16 cellular contexts compared by ENCODE assay signal in the genomic region with DNA sequence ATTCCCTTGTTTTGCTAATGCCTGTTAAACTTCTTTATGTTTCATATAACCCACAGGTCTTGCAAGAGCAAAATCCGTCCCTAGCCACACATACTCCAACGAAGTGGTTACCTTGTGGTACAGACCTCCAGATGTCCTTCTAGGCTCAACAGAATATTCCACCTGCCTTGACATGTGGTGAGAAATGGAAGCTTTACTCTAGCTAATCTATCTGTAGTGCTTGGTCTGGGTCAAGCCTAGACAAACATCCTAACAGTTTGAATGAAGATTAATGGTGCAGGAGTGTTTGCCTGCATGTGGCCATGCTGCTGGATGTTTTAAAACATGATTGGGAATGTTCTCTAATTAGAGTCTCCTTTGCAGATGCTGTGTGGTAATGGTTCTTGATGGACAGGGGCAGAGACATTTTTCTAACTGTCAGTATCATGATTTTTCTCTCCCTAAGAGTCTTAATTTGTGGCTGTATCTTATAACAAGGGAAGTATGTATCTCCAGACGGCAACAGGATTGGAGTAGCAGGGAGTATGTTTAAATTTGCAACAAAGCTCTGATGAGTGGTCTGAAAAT.
A peak's percentile ranks its signal among the peaks of the same experiment; 100 is the strongest.
DNase-seq lines count a peak whose midpoint lies in the region; ATAC-seq and TF ChIP-seq lines count a peak whose summit lies in the region.
"Had no signal": no experiment of that assay in that cellular context is flagged by ENCODE, and none has a peak within 500 bp of the region (broad histone marks: within the 10 kb centered on the region; RNA-seq: fewer than 3 reads in every experiment).

No MANE protein-coding gene starts in this region.

- no peaks in the 10 kb centered on the region for H3K9me3 ChIP-seq in testis

- H3K36me3 ChIP-seq in testis (ENCODE audit: low read depth, missing control alignments) = no peaks in the 10 kb centered on the region

- no peak overlapping the region for H3K27ac ChIP-seq in testis
- H3K27ac ChIP-seq: parathyroid adenoma had no signal

- peaks cover 5% of the 10 kb centered on the region for H3K9me3 Mint-ChIP-seq in glutamatergic neuron (ENCODE audit: unreplicated experiment)
- H3K9me3 Mint-ChIP-seq: T-helper 1 cell treated with Interleukin-12 subunit alpha and Interleukin-12 subunit beta and Interleukin-4 antibody, amounts not matched to agents 30 μg/mL and 1 μg/mL, for 36 hours had no signal

- H3K27me3 ChIP-seq in testis = no peaks in the 10 kb centered on the region

- H3K36me3 Mint-ChIP-seq in glutamatergic neuron (ENCODE audit: unreplicated experiment) = peaks cover 4% of the 10 kb centered on the region
- H3K36me3 Mint-ChIP-seq: activated naive CD4-positive, alpha-beta T cell treated with anti-CD3 and anti-CD28 coated beads, Interleukin-2, amount 50 U/mL, for 24 hours had no signal

- peak overlapping the region; percentile 5 for H3K4me3 Mint-ChIP-seq in glutamatergic neuron (ENCODE audit: unreplicated experiment)
- H3K4me3 Mint-ChIP-seq: activated naive CD4-positive, alpha-beta T cell treated with anti-CD3 and anti-CD28 coated beads, Interleukin-2, amount 50 U/mL, for 24 hours; T-helper 1 cell treated with Interleukin-12 subunit alpha and Interleukin-12 subunit beta and Interleukin-4 antibody, amounts not matched to agents 30 μg/mL and 1 μg/mL, for 36 hours had no signal

- no peak for TF ChIP-seq POLR2A in testis (IDR thresholded peaks at IDR 0.05)

- H3K4me1 ChIP-seq in testis = no peaks in the 10 kb centered on the region
- H3K4me1 ChIP-seq: parathyroid adenoma had no signal

- no peak for ATAC-seq in stimulated activated naive CD8-positive, alpha-beta T cell treated with anti-CD3 and anti-CD28 coated beads, Interleukin-15, Interleukin-2, amounts not matched to agents 100 U/mL and 50 U/mL, for 24 hours
- no peak for ATAC-seq in HG03460 (IDR thresholded peaks at IDR 0.05; ENCODE audit: unreplicated experiment)

- H3K27me3 Mint-ChIP-seq in glutamatergic neuron (ENCODE audit: unreplicated experiment) = no peaks in the 10 kb centered on the region

- H3K4me1 Mint-ChIP-seq in glutamatergic neuron (ENCODE audit: low read depth, unreplicated experiment) = peaks cover 35% of the 10 kb centered on the region
- H3K4me1 Mint-ChIP-seq: activated naive CD4-positive, alpha-beta T cell treated with anti-CD3 and anti-CD28 coated beads, Interleukin-2, amount 50 U/mL, for 24 hours had no signal

- DNase-seq in DMS53 (lab: John Stamatoyannopoulos, UW) (peak; percentile 93), NCI-H1694 (lab: John Stamatoyannopoulos, UW) (peak; percentile 95), NCI-H524 (lab: John Stamatoyannopoulos, UW) (peak; percentile 96 to 97), glutamatergic neuron (no peak), testis (no peak), globus pallidus (ENCODE audit: low spot score) (no peak)
- DNase-seq in stimulated activated naive CD8-positive, alpha-beta T cell treated with anti-CD3 and anti-CD28 coated beads, Interleukin-15, Interleukin-2, amounts not matched to agents 100 U/mL and 50 U/mL, for 24 hours = no peak
- DNase-seq: activated CD4-positive, alpha-beta T cell treated with anti-CD3 and anti-CD28 coated beads for 4 hours; activated T-cell treated with anti-CD3 and anti-CD28 coated beads for 4 hours; Calu3; KBM-7; stimulated activated naive CD4-positive, alpha-beta T cell had no signal

- intact Hi-C loops in testis (cut with DNase I; ENCODE audit: low total_unique reads) = no loop called here

- peak overlapping the region; percentile 84 for H3K27ac Mint-ChIP-seq in glutamatergic neuron (ENCODE audit: unreplicated experiment)
- H3K27ac Mint-ChIP-seq: activated naive CD4-positive, alpha-beta T cell treated with anti-CD3 and anti-CD28 coated beads, Interleukin-2, amount 50 U/mL, for 24 hours; T-helper 1 cell treated with Interleukin-12 subunit alpha and Interleukin-12 subunit beta and Interleukin-4 antibody, amounts not matched to agents 30 μg/mL and 1 μg/mL, for 36 hours had no signal

- TF ChIP-seq CTCF in glutamatergic neuron (IDR thresholded peaks at IDR 0.05; ENCODE audit: partially characterized antibody, unreplicated experiment) = no peak
- no peak for TF ChIP-seq CTCF in testis (IDR thresholded peaks at IDR 0.05)

- no peak overlapping the region for H3K4me3 ChIP-seq in testis

- 83 to 85% methylated on average over 3 of the region's 3 CpGs for WGBS in testis, 2 donors

Comparison
In these comparisons a context has a peak if more than half of its experiments do, and no peak if none do; other contexts are left out.
1. DNase-seq: peak in DMS53 (single experiment), NCI-H1694 (single experiment) and NCI-H524 (2 of 2); none in glutamatergic neuron (single experiment), stimulated activated naive CD8-positive, alpha-beta T cell treated with anti-CD3 and anti-CD28 coated beads, Interleukin-15, Interleukin-2, amounts not matched to agents 100 U/mL and 50 U/mL, for 24 hours (single experiment), testis (single experiment) and globus pallidus (single experiment).